Comparison of ENCODE assay signal across 10 cellular contexts in genomic region chr12:89733579-89734201, GRCh38. TPM values are rescaled to one million over a fixed set of nuclear protein-coding genes. Genes with fewer than 3 reads are reported as not detected.
DNase-seq lines count a peak whose midpoint lies in the region; ATAC-seq and TF ChIP-seq lines count a peak whose summit lies in the region.
"Had no signal": no experiment of that assay in that cellular context is flagged by ENCODE, and none has a peak within 500 bp of the region (broad histone marks: within the 10 kb centered on the region; RNA-seq: fewer than 3 reads in every experiment).

No MANE protein-coding gene starts in this region.

- peak; percentile 71 for DNase-seq in DND-41
- DNase-seq in MV-4-11 (lab: John Stamatoyannopoulos, UW) = peak; percentile 99
- peak; percentile 78 for DNase-seq in astrocyte of the hippocampus (ENCODE audit: low read depth, low spot score)
- DNase-seq in natural killer cell = no peak
- no peak for DNase-seq in colonic mucosa
- no peak for DNase-seq in GM10248 (ENCODE audit: extremely low spot score)
- no peak for DNase-seq in RKO (ENCODE audit: low spot score)
- DNase-seq in NCI-H1105 (lab: John Stamatoyannopoulos, UW) = no peak
- DNase-seq: left cardiac atrium had no signal

- CTCF ChIA-PET in GM10248 (lab: Yijun Ruan, JAX) = interaction anchor here (1.0 to 1.4 kb wide), 3 partner anchors 8 to 20 kb away, joined by 4 to 5 read pairs (median 4); no protein-coding TSS in a partner anchor

- H3K4me2 ChIP-seq in DND-41 (ENCODE audit: insufficient read depth, low read length) = peak overlapping the region; percentile 31; the same call in 1 of the 2 replicates

- no peaks in the 10 kb centered on the region for H3K9me3 ChIP-seq in DND-41 (ENCODE audit: insufficient read depth, low read length, severe bottlenecking)
- H3K9me3 ChIP-seq in colonic mucosa = no peaks in the 10 kb centered on the region
- H3K9me3 ChIP-seq: ascending aorta had no signal

- H3K27ac ChIP-seq in DND-41 (ENCODE audit: low read length) (peak overlapping the region; percentile 23; the same call in 1 of the 2 replicates), colonic mucosa (no peak overlapping the region)
- H3K27ac ChIP-seq: ascending aorta had no signal

- ATAC-seq in DND-41 (ENCODE audit: insufficient read depth, low read depth) (peak; percentile 87), natural killer cell (peak; percentile 48 to 68 (median 58))
- ATAC-seq: left cardiac atrium had no signal

- peaks cover 16 to 19% of the 10 kb centered on the region in 2 donors for H3K4me1 Mint-ChIP-seq in natural killer cell

- H3K4me3 Mint-ChIP-seq in natural killer cell = no peak overlapping the region

- no peaks in the 10 kb centered on the region for H4K20me1 ChIP-seq in DND-41 (ENCODE audit: insufficient read depth, low read length)

- H3K36me3 ChIP-seq in DND-41 (ENCODE audit: insufficient read depth, low read length) (no peaks in the 10 kb centered on the region), colonic mucosa (no peaks in the 10 kb centered on the region)
- H3K36me3 ChIP-seq: ascending aorta had no signal

- peaks cover 10 to 13% of the 10 kb centered on the region in 2 donors for H3K27me3 Mint-ChIP-seq in natural killer cell (ENCODE audit: low read depth in 2 of 2)

- no peaks in the 10 kb centered on the region for H3K9me3 Mint-ChIP-seq in natural killer cell

- no peak overlapping the region for H3K4me3 ChIP-seq in DND-41 (ENCODE audit: low read depth in 1 of 2, low read length in 2 of 2)
- no peak overlapping the region for H3K4me3 ChIP-seq in colonic mucosa
- H3K4me3 ChIP-seq: ascending aorta had no signal

- intact Hi-C loops in natural killer cell (cut with micrococcal nuclease) (no loop called here), colonic mucosa (cut with DNase I) (no loop called here)

- H3K4me1 ChIP-seq in DND-41 (ENCODE audit: insufficient read depth, low read length) (peaks cover 37% of the 10 kb centered on the region), colonic mucosa (no peaks in the 10 kb centered on the region)
- H3K4me1 ChIP-seq: ascending aorta had no signal

- H2AFZ ChIP-seq in DND-41 (ENCODE audit: low read depth, low read length) = no peak overlapping the region

- H3K27ac Mint-ChIP-seq in natural killer cell = peak overlapping the region in 1 of 2 donors; percentile 57

- H3K79me2 ChIP-seq in DND-41 (ENCODE audit: insufficient read depth, low read length) = no peaks in the 10 kb centered on the region

- H3K36me3 Mint-ChIP-seq in natural killer cell = peaks cover 11% of the 10 kb centered on the region

- no peak overlapping the region for H3K9ac ChIP-seq in DND-41 (ENCODE audit: low read depth, low read length)
- no peak overlapping the region for H3K9ac ChIP-seq in colonic mucosa (ENCODE audit: low read depth in 2 of 2, low read length in 2 of 2)

- POLR2A ChIA-PET in GM10248 (lab: Yijun Ruan, JAX) = no interaction called here

- H3K27me3 ChIP-seq in DND-41 (ENCODE audit: insufficient read depth, low read length, poor library complexity) (no peaks in the 10 kb centered on the region), colonic mucosa (no peaks in the 10 kb centered on the region)
- H3K27me3 ChIP-seq: ascending aorta had no signal

- TF ChIP-seq CTCF in DND-41 (IDR thresholded peaks at IDR 0.05; ENCODE audit: borderline replicate concordance, extremely low read depth, low read length, poor library complexity, severe bottlenecking) (no peak), natural killer cell (IDR thresholded peaks at IDR 0.05) (no peak), colonic mucosa (IDR thresholded peaks at IDR 0.05) (no peak), GM10248 (IDR thresholded peaks at IDR 0.05; ENCODE audit: control extremely low read depth, extremely low read depth, low read depth, missing control alignments) (no peak)

RNA-seq across cellular contexts. Expression of gene ATP2B1, which starts 25.1 kb away (rescaled TPM):
- total RNA-seq in natural killer cell (10 to 100 TPM; 87.8 to 97.6 (median 97.3) TPM), colonic mucosa (10 to 100 TPM; 46.9 to 59.8 TPM)

Comparison
In these comparisons a context has a peak if more than half of its experiments do, and no peak if none do; other contexts are left out.
1. DNase-seq: peak in DND-41 (single experiment), MV-4-11 (single experiment) and astrocyte of the hippocampus (single experiment); none in natural killer cell (single experiment), colonic mucosa (single experiment), GM10248 (single experiment), RKO (single experiment) and NCI-H1105 (single experiment).